Comparison of ENCODE assay signal across 1 cellular context in the genomic region with DNA sequence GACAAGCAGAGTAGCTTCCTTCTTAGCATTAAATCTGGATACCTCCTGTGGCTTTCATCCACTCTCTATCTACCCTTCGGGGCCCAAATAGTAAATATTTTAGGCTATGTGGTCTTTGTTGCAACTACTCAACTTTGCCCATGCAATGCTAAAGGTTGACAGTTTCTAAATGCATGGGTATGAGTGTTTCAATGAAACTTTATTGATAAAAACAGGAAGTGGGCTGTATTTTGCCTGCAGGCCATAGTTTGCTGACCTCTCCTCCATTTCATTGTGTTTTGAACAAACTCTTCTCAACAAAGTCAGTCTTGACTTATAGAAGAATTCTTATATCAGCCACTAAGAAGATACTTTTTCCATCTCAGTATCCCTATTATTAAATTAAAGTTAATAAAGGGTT.
TF ChIP-seq lines count a peak whose summit lies in the region.

No MANE protein-coding gene starts in this region.

TF ChIP-seq in HepG2, 621 proteins besides CTCF, POLR2A, EP300 and RAD21 (continued from another document):
- TF ChIP-seq, protein P1, sequence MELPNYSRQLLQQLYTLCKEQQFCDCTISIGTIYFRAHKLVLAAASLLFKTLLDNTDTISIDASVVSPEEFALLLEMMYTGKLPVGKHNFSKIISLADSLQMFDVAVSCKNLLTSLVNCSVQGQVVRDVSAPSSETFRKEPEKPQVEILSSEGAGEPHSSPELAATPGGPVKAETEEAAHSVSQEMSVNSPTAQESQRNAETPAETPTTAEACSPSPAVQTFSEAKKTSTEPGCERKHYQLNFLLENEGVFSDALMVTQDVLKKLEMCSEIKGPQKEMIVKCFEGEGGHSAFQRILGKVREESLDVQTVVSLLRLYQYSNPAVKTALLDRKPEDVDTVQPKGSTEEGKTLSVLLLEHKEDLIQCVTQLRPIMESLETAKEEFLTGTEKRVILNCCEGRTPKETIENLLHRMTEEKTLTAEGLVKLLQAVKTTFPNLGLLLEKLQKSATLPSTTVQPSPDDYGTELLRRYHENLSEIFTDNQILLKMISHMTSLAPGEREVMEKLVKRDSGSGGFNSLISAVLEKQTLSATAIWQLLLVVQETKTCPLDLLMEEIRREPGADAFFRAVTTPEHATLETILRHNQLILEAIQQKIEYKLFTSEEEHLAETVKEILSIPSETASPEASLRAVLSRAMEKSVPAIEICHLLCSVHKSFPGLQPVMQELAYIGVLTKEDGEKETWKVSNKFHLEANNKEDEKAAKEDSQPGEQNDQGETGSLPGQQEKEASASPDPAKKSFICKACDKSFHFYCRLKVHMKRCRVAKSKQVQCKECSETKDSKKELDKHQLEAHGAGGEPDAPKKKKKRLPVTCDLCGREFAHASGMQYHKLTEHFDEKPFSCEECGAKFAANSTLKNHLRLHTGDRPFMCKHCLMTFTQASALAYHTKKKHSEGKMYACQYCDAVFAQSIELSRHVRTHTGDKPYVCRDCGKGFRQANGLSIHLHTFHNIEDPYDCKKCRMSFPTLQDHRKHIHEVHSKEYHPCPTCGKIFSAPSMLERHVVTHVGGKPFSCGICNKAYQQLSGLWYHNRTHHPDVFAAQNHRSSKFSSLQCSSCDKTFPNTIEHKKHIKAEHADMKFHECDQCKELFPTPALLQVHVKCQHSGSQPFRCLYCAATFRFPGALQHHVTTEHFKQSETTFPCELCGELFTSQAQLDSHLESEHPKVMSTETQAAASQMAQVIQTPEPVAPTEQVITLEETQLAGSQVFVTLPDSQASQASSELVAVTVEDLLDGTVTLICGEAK (IDR thresholded peaks at IDR 0.05) = 0 out of 2 replicates have a peak, but pooled peaks have one; percentile 6
- TF ChIP-seq, protein P1 (CRISPR knock-in tag; IDR thresholded peaks at IDR 0.05) = peak; percentile 67; the same call in 1 of the 2 replicates
- TF ChIP-seq SMARCE1 (IDR thresholded peaks at IDR 0.05; ENCODE audit: borderline replicate concordance) (no peak), STAG1 (CRISPR knock-in tag; IDR thresholded peaks at IDR 0.05) (no peak), ZSCAN31 (CRISPR knock-in tag; IDR thresholded peaks at IDR 0.05; ENCODE audit: low read depth) (no peak), YEATS2 (CRISPR knock-in tag; IDR thresholded peaks at IDR 0.05; ENCODE audit: borderline replicate concordance) (no peak)
- TF ChIP-seq, protein P2, sequence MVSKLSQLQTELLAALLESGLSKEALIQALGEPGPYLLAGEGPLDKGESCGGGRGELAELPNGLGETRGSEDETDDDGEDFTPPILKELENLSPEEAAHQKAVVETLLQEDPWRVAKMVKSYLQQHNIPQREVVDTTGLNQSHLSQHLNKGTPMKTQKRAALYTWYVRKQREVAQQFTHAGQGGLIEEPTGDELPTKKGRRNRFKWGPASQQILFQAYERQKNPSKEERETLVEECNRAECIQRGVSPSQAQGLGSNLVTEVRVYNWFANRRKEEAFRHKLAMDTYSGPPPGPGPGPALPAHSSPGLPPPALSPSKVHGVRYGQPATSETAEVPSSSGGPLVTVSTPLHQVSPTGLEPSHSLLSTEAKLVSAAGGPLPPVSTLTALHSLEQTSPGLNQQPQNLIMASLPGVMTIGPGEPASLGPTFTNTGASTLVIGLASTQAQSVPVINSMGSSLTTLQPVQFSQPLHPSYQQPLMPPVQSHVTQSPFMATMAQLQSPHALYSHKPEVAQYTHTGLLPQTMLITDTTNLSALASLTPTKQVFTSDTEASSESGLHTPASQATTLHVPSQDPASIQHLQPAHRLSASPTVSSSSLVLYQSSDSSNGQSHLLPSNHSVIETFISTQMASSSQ (IDR thresholded peaks at IDR 0.05; ENCODE audit: low read depth) = 0 out of 2 replicates have a peak, but pooled peaks have one; percentile 3
- TF ChIP-seq, protein P2 (CRISPR knock-in tag; IDR thresholded peaks at IDR 0.05; ENCODE audit: borderline replicate concordance) = no peak
